3 cellular contexts compared by ENCODE assay signal in the genomic region with DNA sequence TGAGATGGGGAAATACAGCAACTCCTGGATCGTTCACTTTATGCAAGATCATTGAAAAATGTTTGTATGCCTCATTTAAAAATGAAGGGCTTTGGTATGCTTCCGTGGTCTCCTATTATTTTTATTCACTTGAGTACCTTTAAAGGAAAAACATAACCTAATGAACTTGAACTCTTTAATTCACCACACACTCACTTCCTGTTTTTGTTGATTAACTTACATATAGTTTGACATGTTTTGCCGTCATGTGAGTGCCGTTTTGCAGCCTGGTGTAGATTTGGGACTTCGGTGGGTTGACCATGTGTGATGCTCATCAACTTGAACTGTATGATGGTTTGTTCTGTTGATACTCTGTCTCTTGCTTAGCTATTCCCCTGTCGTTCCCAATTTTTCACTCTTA.
TF ChIP-seq lines count a peak whose summit lies in the region.

No MANE protein-coding gene starts in this region.

TF ChIP-seq in A549, 52 proteins besides CTCF, POLR2A, EP300 and RAD21:
- TF ChIP-seq NFE2L2 (conservative IDR thresholded peaks at IDR 0.05; ENCODE audit: low read length) (no peak), SREBF2 (IDR thresholded peaks at IDR 0.05) (no peak), TFCP2L1 (CRISPR knock-in tag; IDR thresholded peaks at IDR 0.05) (no peak), ZNF302 (CRISPR knock-in tag; IDR thresholded peaks at IDR 0.05) (no peak), CHD2 (IDR thresholded peaks at IDR 0.05; ENCODE audit: low read length, partially characterized antibody) (no peak)
TF ChIP-seq in A549: peak in this region for 0.

TF ChIP-seq in GM12891, 5 proteins besides CTCF, POLR2A, EP300 and RAD21:
- no peak for TF ChIP-seq POU2F2 (IDR thresholded peaks at IDR 0.05; ENCODE audit: low read depth, low read length)
- TF ChIP-seq SPI1 (IDR thresholded peaks at IDR 0.05; ENCODE audit: low read depth, low read length): peak; percentile 61
- no peak for TF ChIP-seq TAF1 (IDR thresholded peaks at IDR 0.05; ENCODE audit: low read depth, low read length)

TF ChIP-seq in K562, 482 proteins besides CTCF, POLR2A, EP300 and RAD21:
- TF ChIP-seq, protein P1, sequence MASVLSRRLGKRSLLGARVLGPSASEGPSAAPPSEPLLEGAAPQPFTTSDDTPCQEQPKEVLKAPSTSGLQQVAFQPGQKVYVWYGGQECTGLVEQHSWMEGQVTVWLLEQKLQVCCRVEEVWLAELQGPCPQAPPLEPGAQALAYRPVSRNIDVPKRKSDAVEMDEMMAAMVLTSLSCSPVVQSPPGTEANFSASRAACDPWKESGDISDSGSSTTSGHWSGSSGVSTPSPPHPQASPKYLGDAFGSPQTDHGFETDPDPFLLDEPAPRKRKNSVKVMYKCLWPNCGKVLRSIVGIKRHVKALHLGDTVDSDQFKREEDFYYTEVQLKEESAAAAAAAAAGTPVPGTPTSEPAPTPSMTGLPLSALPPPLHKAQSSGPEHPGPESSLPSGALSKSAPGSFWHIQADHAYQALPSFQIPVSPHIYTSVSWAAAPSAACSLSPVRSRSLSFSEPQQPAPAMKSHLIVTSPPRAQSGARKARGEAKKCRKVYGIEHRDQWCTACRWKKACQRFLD (CRISPR knock-in tag; IDR thresholded peaks at IDR 0.05): no peak
- TF ChIP-seq SPI1 (IDR thresholded peaks at IDR 0.05; ENCODE audit: borderline replicate concordance, low read depth, low read length): 0 out of 2 replicates have a peak, but pooled peaks have one; percentile 34
- no peak for TF ChIP-seq MITF (IDR thresholded peaks at IDR 0.05)
TF ChIP-seq in K562: peak in this region for 1.
